1 cellular context compared by ENCODE assay signal in genomic region chr11:126088999-126089398, GRCh38.
TF ChIP-seq lines count a peak whose summit lies in the region.

No MANE protein-coding gene starts in this region.

TF ChIP-seq in HepG2, 621 proteins besides CTCF, POLR2A, EP300 and RAD21 (continued from another document):
- TF ChIP-seq NFAT5 (CRISPR knock-in tag; IDR thresholded peaks at IDR 0.05): no peak
- TF ChIP-seq SIN3B (IDR thresholded peaks at IDR 0.05; ENCODE audit: low read length): no peak
- TF ChIP-seq ZNF317 (CRISPR knock-in tag; IDR thresholded peaks at IDR 0.05): 0 out of 2 replicates have a peak, but pooled peaks have one; percentile 17
- 0 out of 2 replicates have a peak, but pooled peaks have one; percentile 41 for TF ChIP-seq ATF2 (CRISPR knock-in tag; IDR thresholded peaks at IDR 0.05)
- 0 out of 2 replicates have a peak, but pooled peaks have one; percentile 28 for TF ChIP-seq CSRNP1 (CRISPR knock-in tag; IDR thresholded peaks at IDR 0.05)
- TF ChIP-seq HDAC2 (CRISPR knock-in tag; IDR thresholded peaks at IDR 0.05): peak; percentile 87
